Comparison of ENCODE assay signal across 9 cellular contexts in genomic region chr9:126793686-126794417, GRCh38.
"Had no signal": no experiment of that assay in that cellular context is flagged by ENCODE, and none has a peak within 500 bp of the region (broad histone marks: within the 10 kb centered on the region; RNA-seq: fewer than 3 reads in every experiment).

No MANE protein-coding gene starts in this region.

- H3K9me3 ChIP-seq: ovary, thyroid gland had no signal

- H3K27me3 ChIP-seq: ovary, thyroid gland had no signal

- DNase-seq: activated CD8-positive, alpha-beta T cell treated with anti-CD3 and anti-CD28 coated beads for 36 hours; activated naive CD4-positive, alpha-beta T cell treated with Interleukin-2 at 50 U/mL for 16 hours; nephron progenitor cell; ovary; T-helper 9 cell; thyroid gland had no signal

- H3K4me1 ChIP-seq: thyroid gland had no signal

- H3K36me3 ChIP-seq: ovary, thyroid gland had no signal

- H3K27ac ChIP-seq: ovary, thyroid gland had no signal

- ATAC-seq: activated CD8-positive, alpha-beta T cell treated with anti-CD3 and anti-CD28 coated beads for 36 hours had no signal

- H3K4me3 Mint-ChIP-seq: activated CD8-positive, alpha-beta T cell treated with anti-CD3 and anti-CD28 coated beads for 36 hours; activated T-helper 1 cell treated with anti-CD3 and anti-CD28 coated beads, Interleukin-12 subunit alpha, Interleukin-12 subunit beta, Interleukin-2, Interleukin-4 antibody, amounts not matched to agents 30 ng/mL and 10 ng/mL and 1 ng/mL, durations not matched to agents 14 hours and 24 hours and 36 hours; central memory CD8-positive, alpha-beta T cell; dendritic cell treated with granulocyte-macrophage colony-stimulating factor and Interleukin-4, amounts not matched to agents 40 ng/mL and 50 ng/mL, for 4 days; nephron progenitor cell had no signal

- H3K4me1 Mint-ChIP-seq: central memory CD8-positive, alpha-beta T cell had no signal

- H3K9me3 Mint-ChIP-seq: activated CD8-positive, alpha-beta T cell treated with anti-CD3 and anti-CD28 coated beads for 36 hours; activated T-helper 1 cell treated with anti-CD3 and anti-CD28 coated beads, Interleukin-12 subunit alpha, Interleukin-12 subunit beta, Interleukin-2, Interleukin-4 antibody, amounts not matched to agents 30 ng/mL and 10 ng/mL and 1 ng/mL, durations not matched to agents 14 hours and 24 hours and 36 hours; central memory CD8-positive, alpha-beta T cell; dendritic cell treated with granulocyte-macrophage colony-stimulating factor and Interleukin-4, amounts not matched to agents 40 ng/mL and 50 ng/mL, for 4 days had no signal

- H3K4me3 ChIP-seq: ovary, thyroid gland had no signal

- H3K27ac Mint-ChIP-seq: activated CD8-positive, alpha-beta T cell treated with anti-CD3 and anti-CD28 coated beads for 36 hours; activated T-helper 1 cell treated with anti-CD3 and anti-CD28 coated beads, Interleukin-12 subunit alpha, Interleukin-12 subunit beta, Interleukin-2, Interleukin-4 antibody, amounts not matched to agents 30 ng/mL and 10 ng/mL and 1 ng/mL, durations not matched to agents 14 hours and 24 hours and 36 hours; dendritic cell treated with granulocyte-macrophage colony-stimulating factor and Interleukin-4, amounts not matched to agents 40 ng/mL and 50 ng/mL, for 4 days; nephron progenitor cell had no signal
